Comparison of ENCODE assay signal across 2 cellular contexts in genomic region chr7:101103701-101104100, GRCh38. TPM values are rescaled to one million over a fixed set of nuclear protein-coding genes. Genes with fewer than 3 reads are reported as not detected.
"Had no signal": no experiment of that assay in that cellular context is flagged by ENCODE, and none has a peak within 500 bp of the region (broad histone marks: within the 10 kb centered on the region; RNA-seq: fewer than 3 reads in every experiment).

No MANE protein-coding gene starts in this region.

RNA-seq across cellular contexts. Expression of gene SERPINE1, which starts 23.2 kb away (rescaled TPM):
- total RNA-seq: activated B cell treated with CpG ODN at 0.5 μM for 24 hours had no signal
- polyA plus RNA-seq: naive thymus-derived CD8-positive, alpha-beta T cell had no signal
